10 cellular contexts compared by ENCODE assay signal in genomic region chr4:85707591-85707990, GRCh38.
DNase-seq lines count a peak whose midpoint lies in the region; ATAC-seq and TF ChIP-seq lines count a peak whose summit lies in the region.
"Had no signal": no experiment of that assay in that cellular context is flagged by ENCODE, and none has a peak within 500 bp of the region (broad histone marks: within the 10 kb centered on the region; RNA-seq: fewer than 3 reads in every experiment).

No MANE protein-coding gene starts in this region.

- DNase-seq in myocyte (ENCODE audit: low read depth) = peak; percentile 48
- no peak for DNase-seq in chondrocyte (ENCODE audit: low spot score)
- no peak for DNase-seq in activated T-cell treated with anti-CD3 and anti-CD28 coated beads for 4 hours
- DNase-seq: heart left ventricle, natural killer cell had no signal

- H3K9me3 Mint-ChIP-seq in chondrocyte (ENCODE audit: low read depth) = peaks cover 3% of the 10 kb centered on the region

- no peak overlapping the region for H3K27ac Mint-ChIP-seq in chondrocyte (ENCODE audit: unreplicated experiment)
- H3K27ac Mint-ChIP-seq: natural killer cell had no signal

- H3K36me3 Mint-ChIP-seq in chondrocyte (ENCODE audit: low read depth) = no peaks in the 10 kb centered on the region

- no peak overlapping the region for H3K4me3 Mint-ChIP-seq in chondrocyte (ENCODE audit: unreplicated experiment)
- H3K4me3 Mint-ChIP-seq: natural killer cell had no signal

- no peaks in the 10 kb centered on the region for H3K27me3 Mint-ChIP-seq in chondrocyte (ENCODE audit: low read depth)

- TF ChIP-seq CTCF in chondrocyte (IDR thresholded peaks at IDR 0.05) = no peak

- peaks cover 7% of the 10 kb centered on the region for H3K4me1 Mint-ChIP-seq in chondrocyte (ENCODE audit: low read depth)
- H3K4me1 Mint-ChIP-seq: natural killer cell had no signal

- ATAC-seq in GM18861 (IDR thresholded peaks at IDR 0.05; ENCODE audit: unreplicated experiment) (peak; percentile 81), GM21786 (IDR thresholded peaks at IDR 0.05; ENCODE audit: unreplicated experiment) (peak; percentile 82), HG03460 (IDR thresholded peaks at IDR 0.05; ENCODE audit: unreplicated experiment) (peak; percentile 90), GM19023 (IDR thresholded peaks at IDR 0.05; ENCODE audit: unreplicated experiment) (no peak), esophagus mucosa (no peak)
- ATAC-seq: natural killer cell had no signal

Comparison
In these comparisons a context has a peak if more than half of its experiments do, and no peak if none do; other contexts are left out.
1. ATAC-seq: peak in GM18861 (single experiment), GM21786 (single experiment) and HG03460 (single experiment); none in GM19023 (single experiment) and esophagus mucosa (single experiment).